16 cellular contexts compared by ENCODE assay signal in genomic region chr7:13801669-13802068, GRCh38.
DNase-seq lines count a peak whose midpoint lies in the region; ATAC-seq, FAIRE-seq and TF ChIP-seq lines count a peak whose summit lies in the region.
"Had no signal": no experiment of that assay in that cellular context is flagged by ENCODE, and none has a peak within 500 bp of the region (broad histone marks: within the 10 kb centered on the region; RNA-seq: fewer than 3 reads in every experiment).

No MANE protein-coding gene starts in this region.

- RAD21 ChIA-PET in GM12878 (lab: Charles Lee; ENCODE audit: unreplicated experiment), result no interaction called here

- DNase-seq in GM23248 (no peak), HT1080 (ENCODE audit: low read depth) (peak; percentile 3), GM12878 (ENCODE audit: low read depth, low spot score) (no peak), glutamatergic neuron (no peak), NCI-H524 treated with DMSO at 0.1 percent for 48 hours (lab: John Stamatoyannopoulos, UW) (no peak), DMS114 treated with DMSO at 0.1 percent for 48 hours (lab: John Stamatoyannopoulos, UW; ENCODE audit: unreplicated experiment) (no peak)
- no peak for DNase-seq in stimulated activated naive CD8-positive, alpha-beta T cell treated with anti-CD3 and anti-CD28 coated beads, Interleukin-15, Interleukin-2, amounts not matched to agents 100 U/mL and 50 U/mL, for 24 hours
- DNase-seq: Caco-2; CD4-positive, CD25-positive, alpha-beta regulatory T cell; NCI-H187; NCI-H774; SJCRH30 had no signal

- H3K4me2 ChIP-seq in GM23248 (ENCODE audit: unreplicated experiment) (no peak overlapping the region), GM12878 (ENCODE audit: control insufficient read depth, insufficient read depth) (no peak overlapping the region)
- H3K4me2 ChIP-seq: KMS-11 had no signal

- H3K4me1 Mint-ChIP-seq in glutamatergic neuron (ENCODE audit: low read depth, unreplicated experiment), result peaks cover 30% of the 10 kb centered on the region

- H3K79me2 ChIP-seq in GM23248 (ENCODE audit: insufficient read depth) (no peaks in the 10 kb centered on the region), GM12878 (ENCODE audit: control insufficient read depth, insufficient read depth, low read length) (no peaks in the 10 kb centered on the region)

- in situ Hi-C loops in GM23248 (cut with MboI) (no loop called here), GM12878 (cut with MboI) (no loop called here)

- H3K36me3 ChIP-seq in GM23248 (ENCODE audit: low read depth), result no peaks in the 10 kb centered on the region
- H3K36me3 ChIP-seq in GM12878 (ENCODE audit: control insufficient read depth in 2 of 2, insufficient read depth in 2 of 2, low read length in 1 of 2), result no peaks in the 10 kb centered on the region
- H3K36me3 ChIP-seq: MG63, SJCRH30 had no signal

- no peak for TF ChIP-seq POLR2A in GM12878 (IDR thresholded peaks at IDR 0.05; ENCODE audit: low read depth, low read length)

- CTCF ChIA-PET in GM12878 (lab: Yijun Ruan, JAX), result no interaction called here

- peaks cover 4% of the 10 kb centered on the region for H3K36me3 Mint-ChIP-seq in glutamatergic neuron (ENCODE audit: unreplicated experiment)
- H3K36me3 Mint-ChIP-seq: CD4-positive, CD25-positive, alpha-beta regulatory T cell had no signal

- TF ChIP-seq CTCF in GM12878 (IDR thresholded peaks at IDR 0.05 in 2 of 3, conservative IDR thresholded peaks at IDR 0.05 in 1 of 3; ENCODE audit: control insufficient read depth in 2 of 3, extremely low read depth in 1 of 3, insufficient read depth in 1 of 3, low read depth in 3 of 3, low read length in 3 of 3), result no peak
- TF ChIP-seq CTCF in glutamatergic neuron (IDR thresholded peaks at IDR 0.05; ENCODE audit: partially characterized antibody, unreplicated experiment), result no peak

- intact Hi-C loops in GM12878 (cut with micrococcal nuclease; ENCODE audit: unreplicated experiment), result no loop called here

- no peak for TF ChIP-seq EP300 in GM12878 (IDR thresholded peaks at IDR 0.05; ENCODE audit: borderline replicate concordance in 1 of 2, control insufficient read depth in 1 of 2, low read depth in 2 of 2, low read length in 2 of 2)

- H3K27me3 Mint-ChIP-seq in glutamatergic neuron (ENCODE audit: unreplicated experiment), result peaks cover 4% of the 10 kb centered on the region

- POLR2A ChIA-PET in GM12878 (lab: Charles Lee), result no interaction called here

- H3K9me2 ChIP-seq in GM23248 (ENCODE audit: insufficient read depth), result peaks cover 4% of the 10 kb centered on the region; the same call in 1 of the 2 replicates

- H3K27ac ChIP-seq in GM23248 (peak overlapping the region; percentile 70), GM12878 (ENCODE audit: control insufficient read depth, insufficient read depth) (no peak overlapping the region)
- H3K27ac ChIP-seq: KMS-11, RWPE1, SJCRH30 had no signal

- SMC1A ChIA-PET in GM12878 (lab: Charles Lee; ENCODE audit: uncharacterized antibody, unreplicated experiment), result no interaction called here

- H3K4me3 ChIP-seq in GM23248 (no peak overlapping the region), GM12878 (no peak overlapping the region)
- H3K4me3 ChIP-seq: MG63, SJCRH30 had no signal

- no peak for FAIRE-seq in GM12878 (lab: Jason Lieb, UNC)
- FAIRE-seq: H1 had no signal

- H3K4me3 Mint-ChIP-seq in glutamatergic neuron (ENCODE audit: unreplicated experiment), result no peak overlapping the region
- H3K4me3 Mint-ChIP-seq: CD4-positive, CD25-positive, alpha-beta regulatory T cell had no signal

- BruUV-seq in GM12878 (replicated peaks; lab: Mats Ljungman, UMichigan), result no TSS peak

- no peak for ATAC-seq in GM12878
- no peak for ATAC-seq in stimulated activated naive CD8-positive, alpha-beta T cell treated with anti-CD3 and anti-CD28 coated beads, Interleukin-15, Interleukin-2, amounts not matched to agents 100 U/mL and 50 U/mL, for 24 hours

- no peaks in the 10 kb centered on the region for H3K9me3 ChIP-seq in GM23248 (ENCODE audit: low read depth)
- no peaks in the 10 kb centered on the region for H3K9me3 ChIP-seq in GM12878 (replicated peaks; ENCODE audit: control insufficient read depth, insufficient read depth, low read length)
- H3K9me3 ChIP-seq: Caco-2, MG63, SJCRH30 had no signal

- TF ChIP-seq RAD21 in GM12878 (IDR thresholded peaks at IDR 0.05; ENCODE audit: insufficient read depth, low read depth, low read length), result no peak

- H3K9me3 Mint-ChIP-seq in glutamatergic neuron (ENCODE audit: unreplicated experiment), result peaks cover 6% of the 10 kb centered on the region

- H3K9ac ChIP-seq in GM23248 (no peak overlapping the region), GM12878 (ENCODE audit: control insufficient read depth, insufficient read depth, low read length) (no peak overlapping the region)
- H3K9ac ChIP-seq: KMS-11 had no signal

- H3F3A ChIP-seq in GM23248 (ENCODE audit: insufficient read depth), result no peaks in the 10 kb centered on the region

- 0 out of 2 replicates have a peak overlapping the region, but pooled peaks have one; percentile 11 for H2AFZ ChIP-seq in GM23248
- no peak overlapping the region for H2AFZ ChIP-seq in GM12878 (ENCODE audit: control insufficient read depth, low read depth, low read length)

- WGBS in GM23248 (ENCODE audit: low coverage in 1 of 2, low lambda C conversion rate in 2 of 2, missing lambda C conversion rate in 2 of 2), 2 experiments, result 92 to 100% methylated on average over 1 of the region's 1 CpG
- 5% methylated on average over 1 of the region's 1 CpG for WGBS in GM12878 (ENCODE audit: insufficient coverage, insufficient replicate concordance, low lambda C conversion rate, missing lambda C conversion rate)

- peak overlapping the region; percentile 90 for H3K27ac Mint-ChIP-seq in glutamatergic neuron (ENCODE audit: unreplicated experiment)
- H3K27ac Mint-ChIP-seq: CD4-positive, CD25-positive, alpha-beta regulatory T cell had no signal

- H3K27me3 ChIP-seq in GM23248 (replicated peaks; ENCODE audit: insufficient read depth) (no peaks in the 10 kb centered on the region), GM12878 (replicated peaks in 1 of 2; ENCODE audit: control insufficient read depth in 2 of 2, insufficient read depth in 2 of 2, low read length in 1 of 2) (no peaks in the 10 kb centered on the region)
- H3K27me3 ChIP-seq: MG63, SJCRH30 had no signal

- H3K4me1 ChIP-seq in GM23248 (ENCODE audit: insufficient read depth), result peaks cover 11% of the 10 kb centered on the region; the same call in 1 of the 2 replicates
- H3K4me1 ChIP-seq in GM12878 (ENCODE audit: control insufficient read depth, insufficient read depth, low read length), result no peaks in the 10 kb centered on the region
- H3K4me1 ChIP-seq: SJCRH30 had no signal

- H4K20me1 ChIP-seq in GM23248 (ENCODE audit: insufficient read depth) (no peaks in the 10 kb centered on the region), GM12878 (ENCODE audit: control insufficient read depth, insufficient read depth) (no peaks in the 10 kb centered on the region)

TF ChIP-seq in GM12878, 131 proteins besides CTCF, POLR2A, EP300 and RAD21:
- TF ChIP-seq ZBTB40 (IDR thresholded peaks at IDR 0.05; ENCODE audit: borderline replicate concordance) (peak; percentile 59), SP1 (IDR thresholded peaks at IDR 0.05; ENCODE audit: low read depth, low read length) (no peak), SUZ12 (IDR thresholded peaks at IDR 0.05; ENCODE audit: unreplicated experiment) (no peak)
